Comparison of ENCODE assay signal across 1 cellular context in genomic region chr18:9684901-9685738, GRCh38.
TF ChIP-seq lines count a peak whose summit lies in the region.

No MANE protein-coding gene starts in this region.

TF ChIP-seq in K562, 482 proteins besides CTCF, POLR2A, EP300 and RAD21 (continued from another document and continues in another):
- TF ChIP-seq FOXP4 (CRISPR knock-in tag; IDR thresholded peaks at IDR 0.05; ENCODE audit: borderline replicate concordance) (no peak), PKNOX1 (IDR thresholded peaks at IDR 0.05) (no peak), RBM17 (IDR thresholded peaks at IDR 0.05; ENCODE audit: borderline replicate concordance, low read depth, low read length) (no peak), RFX7 (CRISPR knock-in tag; IDR thresholded peaks at IDR 0.05) (no peak), ZNF280B (CRISPR knock-in tag; IDR thresholded peaks at IDR 0.05) (no peak), ELF1 (tag; IDR thresholded peaks at IDR 0.05) (no peak), CBX5 (IDR thresholded peaks at IDR 0.05; ENCODE audit: borderline replicate concordance, low read depth) (no peak), SMAD4 (CRISPR knock-in tag; conservative IDR thresholded peaks at IDR 0.05) (peak; percentile 91), IFI16 (CRISPR knock-in tag; IDR thresholded peaks at IDR 0.05) (no peak), COPS2 (conservative IDR thresholded peaks at IDR 0.05) (no peak), ARID2 (IDR thresholded peaks at IDR 0.05) (no peak), ILK (tag; IDR thresholded peaks at IDR 0.05; ENCODE audit: borderline replicate concordance, low read depth) (no peak), NCOR1 (IDR thresholded peaks at IDR 0.05) (peak; percentile 27), ZNF133 (CRISPR knock-in tag; IDR thresholded peaks at IDR 0.05) (no peak), HMG20A (CRISPR knock-in tag; conservative IDR thresholded peaks at IDR 0.05) (no peak), ZNF75A (CRISPR knock-in tag; IDR thresholded peaks at IDR 0.05) (no peak), MCM2 (IDR thresholded peaks at IDR 0.05; ENCODE audit: low read depth) (no peak), NUFIP1 (IDR thresholded peaks at IDR 0.05; ENCODE audit: partially characterized antibody) (no peak), E2F6 (IDR thresholded peaks at IDR 0.05; ENCODE audit: borderline replicate concordance in 1 of 2, extremely low read depth in 1 of 2, insufficient read depth in 1 of 2, insufficient read length in 1 of 2, low read depth in 1 of 2, low read length in 1 of 2, poor library complexity in 1 of 2, severe bottlenecking in 1 of 2) (no peak), HDAC3 (IDR thresholded peaks at IDR 0.05; ENCODE audit: borderline replicate concordance, partially characterized antibody) (no peak), SAFB2 (IDR thresholded peaks at IDR 0.05; ENCODE audit: borderline replicate concordance, low read depth, low read length, severe bottlenecking) (no peak), ZNF436 (CRISPR knock-in tag; IDR thresholded peaks at IDR 0.05) (0 out of 2 replicates have a peak, but pooled peaks have one; percentile 18), MAFF (IDR thresholded peaks at IDR 0.05; ENCODE audit: low read length) (no peak), PBX2 (CRISPR knock-in tag; IDR thresholded peaks at IDR 0.05; ENCODE audit: low read depth) (no peak), PBX2 (tag; conservative IDR thresholded peaks at IDR 0.05; ENCODE audit: low read depth) (no peak), PHB2 (IDR thresholded peaks at IDR 0.05; ENCODE audit: low read depth) (no peak), MCM3 (IDR thresholded peaks at IDR 0.05) (no peak), ZNF778 (CRISPR knock-in tag; IDR thresholded peaks at IDR 0.05) (no peak), USF1 (CRISPR knock-in tag; IDR thresholded peaks at IDR 0.05) (no peak), CHD7 (IDR thresholded peaks at IDR 0.05; ENCODE audit: low read depth, low read length) (no peak), SRSF9 (IDR thresholded peaks at IDR 0.05; ENCODE audit: borderline replicate concordance, low read depth, low read length) (no peak), ZNF583 (CRISPR knock-in tag; IDR thresholded peaks at IDR 0.05) (peak; percentile 84; the same call in 1 of the 2 replicates), IRF2 (CRISPR knock-in tag; IDR thresholded peaks at IDR 0.05) (no peak), SNAPC5 (CRISPR knock-in tag; IDR thresholded peaks at IDR 0.05) (no peak), TCF15 (CRISPR knock-in tag; IDR thresholded peaks at IDR 0.05) (no peak)
